21 cellular contexts compared by ENCODE assay signal in the genomic region with DNA sequence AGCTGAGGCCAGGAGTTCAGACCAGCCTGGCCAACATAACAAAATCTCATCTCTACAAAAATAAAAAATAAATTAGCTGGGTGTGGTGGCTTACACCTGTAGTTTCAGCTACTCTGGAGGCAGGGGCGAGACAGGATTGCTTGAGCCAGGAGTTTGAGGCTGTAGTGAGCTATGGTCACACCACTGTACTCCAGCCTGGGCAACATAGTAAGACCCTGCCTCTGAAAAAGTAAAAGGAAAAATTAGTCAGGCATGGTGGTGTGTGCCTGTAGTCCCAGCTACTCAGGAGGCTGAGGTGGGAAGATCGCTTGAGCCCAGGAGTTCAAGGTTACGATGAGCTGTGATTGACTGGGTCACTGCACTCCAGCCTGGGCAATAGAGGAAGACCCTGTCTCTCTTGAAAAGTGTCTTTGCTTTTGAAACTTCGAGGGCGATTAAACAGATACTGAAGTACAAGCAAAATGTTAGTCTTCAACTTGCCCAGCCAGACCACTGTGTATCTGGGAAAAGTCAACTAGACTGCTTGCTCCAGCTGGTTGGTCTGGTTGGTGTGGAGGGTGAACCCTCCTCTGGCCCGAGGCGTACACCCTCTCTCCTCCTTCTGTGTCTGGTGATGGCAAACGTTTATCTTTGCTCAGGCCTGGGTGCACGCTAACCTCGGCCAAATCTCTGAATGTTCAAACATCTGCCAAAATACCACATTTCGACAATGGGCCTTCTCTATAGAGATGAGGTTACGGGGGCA.
DNase-seq lines count a peak whose midpoint lies in the region; ATAC-seq and TF ChIP-seq lines count a peak whose summit lies in the region.
"Had no signal": no experiment of that assay in that cellular context is flagged by ENCODE, and none has a peak within 500 bp of the region (broad histone marks: within the 10 kb centered on the region; RNA-seq: fewer than 3 reads in every experiment).

No MANE protein-coding gene starts in this region.

- H3K4me3 ChIP-seq in SK-N-SH (ENCODE audit: low read depth in 2 of 2, low read length in 1 of 2) (no peak overlapping the region), esophagus squamous epithelium (no peak overlapping the region), prostate gland (no peak overlapping the region), OCI-LY7 (ENCODE audit: low read depth, low read length, poor library complexity, severe bottlenecking) (no peak overlapping the region)
- H3K4me3 ChIP-seq: dorsolateral prefrontal cortex, tibial nerve had no signal

- H3K4me1 ChIP-seq in SK-N-SH (ENCODE audit: control insufficient read depth in 1 of 2, insufficient read depth in 2 of 2, low read depth in 1 of 2, low read length in 1 of 2) (peaks cover 33 to 62% of the 10 kb centered on the region in 2 experiments; a peak in 3 of 4 replicates), esophagus squamous epithelium (peaks cover 40 to 95% (median 69%) of the 10 kb centered on the region in 3 donors), prostate gland (replicated peaks) (peaks cover 12% of the 10 kb centered on the region), OCI-LY7 (ENCODE audit: insufficient read depth, low read length, poor library complexity, severe bottlenecking) (peaks cover 11% of the 10 kb centered on the region)

- H3K9me2 ChIP-seq in SK-N-SH (no peaks in the 10 kb centered on the region), OCI-LY7 (ENCODE audit: insufficient read depth, low read length) (no peaks in the 10 kb centered on the region)

- POLR2A ChIA-PET in SK-N-SH (lab: Yijun Ruan, JAX): no interaction called here
- POLR2A ChIA-PET in OCI-LY7 (lab: Charles Lee): interaction anchor here (0.6 kb wide), 1 partner anchor 14 kb away, joined by 4 read pairs; no protein-coding TSS in a partner anchor

- BruUV-seq in OCI-LY7 (replicated peaks; lab: Mats Ljungman, UMichigan): no TSS peak

- peak overlapping the region in 1 of 2 experiments; percentile 62; a peak in 1 of 4 replicates for H3K27ac ChIP-seq in SK-N-SH (ENCODE audit: low read depth in 2 of 2, low read length in 1 of 2)
- peak overlapping the region in 3 of 4 donors; percentile 55 to 66 (median 62) for H3K27ac ChIP-seq in esophagus squamous epithelium
- peak overlapping the region; percentile 40 to 61 for H3K27ac ChIP-seq in prostate gland
- H3K27ac ChIP-seq in OCI-LY7 (ENCODE audit: low read depth, low read length, poor library complexity, severe bottlenecking): no peak overlapping the region
- H3K27ac ChIP-seq: 22Rv1, KMS-11 had no signal

- H3K9ac ChIP-seq in SK-N-SH: no peak overlapping the region
- H3K9ac ChIP-seq: KMS-11 had no signal

- H3K36me3 ChIP-seq in SK-N-SH (replicated peaks in 1 of 2; ENCODE audit: control insufficient read depth in 1 of 2, insufficient read depth in 2 of 2, low read length in 1 of 2) (no peaks in the 10 kb centered on the region), esophagus squamous epithelium (peaks cover 0 to 5% (median 0%) of the 10 kb centered on the region in 3 donors), prostate gland (no peaks in the 10 kb centered on the region), OCI-LY7 (ENCODE audit: insufficient read depth, low read length) (no peaks in the 10 kb centered on the region)
- H3K36me3 ChIP-seq: neutrophil, tibial nerve had no signal

- no peak for TF ChIP-seq POLR2A in esophagus squamous epithelium (IDR thresholded peaks at IDR 0.05)
- no peak for TF ChIP-seq POLR2A in prostate gland (IDR thresholded peaks at IDR 0.05)

- peaks cover 44% of the 10 kb centered on the region for H3F3A ChIP-seq in SK-N-SH (replicated peaks; ENCODE audit: insufficient read depth)

- no peak for TF ChIP-seq EP300 in SK-N-SH (IDR thresholded peaks at IDR 0.05; ENCODE audit: borderline replicate concordance in 1 of 2, low read depth in 1 of 2, low read length in 1 of 2)

- no peak for DNase-seq in SK-N-SH
- DNase-seq in esophagus squamous epithelium (lab: John Stamatoyannopoulos, UW): no peak
- peak; percentile 74 for DNase-seq in prostate gland (ENCODE audit: low spot score)
- no peak for DNase-seq in NCI-H446 (lab: John Stamatoyannopoulos, UW)
- DNase-seq in EL: no peak
- no peak for DNase-seq in NOMO-1 treated with dmso at 0.1 percent for 144 hours (lab: John Stamatoyannopoulos, UW; ENCODE audit: unreplicated experiment)
- DNase-seq in OCI-LY7 (ENCODE audit: low spot score): no peak
- DNase-seq: activated CD4-positive, alpha-beta T cell treated with anti-CD3 and anti-CD28 coated beads for 48 hours; CD8-positive, alpha-beta memory T cell; dorsolateral prefrontal cortex; NCI-H1694 treated with DMSO at 0.1 percent for 48 hours; NCI-H2171 treated with DMSO at 0.1 percent for 48 hours; NCI-H526; stimulated activated CD4-positive, alpha-beta T cell treated with anti-CD3 and anti-CD28 coated beads, Interleukin-4, amount 100 ng/mL, for 24 hours; stimulated activated naive B cell treated with anti-CD40 and anti-IgM and Interleukin-4, amounts not matched to agents 10 μg/mL and 1 μg/mL and 100 μg/mL, for 72 hours; T-helper 2 cell had no signal

- WGBS in SK-N-SH (ENCODE audit: low lambda C conversion rate): 94% methylated on average over 12 of the region's 12 CpGs
- 64% methylated on average over 7 to 12 of the region's 12 CpGs for WGBS in esophagus squamous epithelium, 2 donors
- 55% methylated on average over 12 of the region's 12 CpGs for WGBS in prostate gland

- H3K27me3 ChIP-seq in SK-N-SH (ENCODE audit: insufficient read depth) (no peaks in the 10 kb centered on the region), esophagus squamous epithelium (no peaks in the 10 kb centered on the region), prostate gland (replicated peaks; ENCODE audit: insufficient read depth) (no peaks in the 10 kb centered on the region)
- H3K27me3 ChIP-seq: dorsolateral prefrontal cortex, neutrophil, tibial nerve had no signal

- no peaks in the 10 kb centered on the region for H3K9me3 ChIP-seq in SK-N-SH
- no peaks in the 10 kb centered on the region for H3K9me3 ChIP-seq in esophagus squamous epithelium
- no peaks in the 10 kb centered on the region for H3K9me3 ChIP-seq in prostate gland
- no peaks in the 10 kb centered on the region for H3K9me3 ChIP-seq in OCI-LY7 (ENCODE audit: low read length)
- H3K9me3 ChIP-seq: neutrophil, tibial nerve had no signal

- H4K20me1 ChIP-seq in SK-N-SH (ENCODE audit: insufficient read depth): no peaks in the 10 kb centered on the region
- H4K20me1 ChIP-seq in OCI-LY7 (ENCODE audit: insufficient read depth, low read length): no peaks in the 10 kb centered on the region

- H3K4me2 ChIP-seq in SK-N-SH (0 out of 2 replicates have a peak overlapping the region, but pooled peaks have one; percentile 48), OCI-LY7 (ENCODE audit: low read length) (no peak overlapping the region)
- H3K4me2 ChIP-seq: KMS-11 had no signal

- intact Hi-C loops in esophagus squamous epithelium (cut with DNase I) (no loop called here), prostate gland (cut with DNase I) (no loop called here), OCI-LY7 (cut with micrococcal nuclease; ENCODE audit: unreplicated experiment) (no loop called here)

- ATAC-seq in SK-N-SH treated with all-trans-retinoic acid at 6 μM for 48 hours: no peak
- ATAC-seq: stimulated activated naive B cell treated with anti-CD40 and anti-IgM and Interleukin-4, amounts not matched to agents 10 μg/mL and 1 μg/mL and 100 μg/mL, for 72 hours had no signal

- TF ChIP-seq CTCF in SK-N-SH (IDR thresholded peaks at IDR 0.05) (no peak), esophagus squamous epithelium (IDR thresholded peaks at IDR 0.05) (no peak), prostate gland (IDR thresholded peaks at IDR 0.05) (no peak), OCI-LY7 (conservative IDR thresholded peaks at IDR 0.05; ENCODE audit: low read length) (no peak)

- CTCF ChIA-PET in SK-N-SH (lab: Yijun Ruan, JAX) (interaction anchor here (0.7 to 15.6 kb wide), 4 partner anchors 12 to 276 kb away, joined by 3 to 338 read pairs (median 4); no protein-coding TSS in a partner anchor), OCI-LY7 (lab: Charles Lee; ENCODE audit: unreplicated experiment) (no interaction called here)

- no peak overlapping the region for H2AFZ ChIP-seq in SK-N-SH (ENCODE audit: low read depth)
- H2AFZ ChIP-seq in OCI-LY7 (ENCODE audit: low read length): no peak overlapping the region

- peaks cover 81% of the 10 kb centered on the region for H3K79me2 ChIP-seq in SK-N-SH (ENCODE audit: insufficient read depth)
- H3K79me2 ChIP-seq in OCI-LY7 (ENCODE audit: insufficient read depth, low read depth, low read length): no peaks in the 10 kb centered on the region

- TF ChIP-seq RAD21 in SK-N-SH (IDR thresholded peaks at IDR 0.05; ENCODE audit: low read length): no peak

TF ChIP-seq in SK-N-SH, 30 proteins besides CTCF, POLR2A, EP300 and RAD21 (continues in another document):
- no peak for TF ChIP-seq NFIC (IDR thresholded peaks at IDR 0.05; ENCODE audit: borderline replicate concordance)
- no peak for TF ChIP-seq IRF3 (IDR thresholded peaks at IDR 0.05; ENCODE audit: low read depth, low read length)
- no peak for TF ChIP-seq POLR2AphosphoS5 (IDR thresholded peaks at IDR 0.05; ENCODE audit: low read depth, low read length)
- TF ChIP-seq RXRA (IDR thresholded peaks at IDR 0.05; ENCODE audit: borderline replicate concordance, low read depth): no peak

TF ChIP-seq in SK-N-SH treated with all-trans-retinoic acid at 6 μM for 48 hours, 23 proteins besides CTCF, POLR2A, EP300 and RAD21 (continues in another document):
- TF ChIP-seq CSRNP3 (CRISPR knock-in tag; IDR thresholded peaks at IDR 0.05) (no peak), ESRRG (CRISPR knock-in tag; IDR thresholded peaks at IDR 0.05) (no peak), ZFP30 (CRISPR knock-in tag; IDR thresholded peaks at IDR 0.05) (no peak), TOX (CRISPR knock-in tag; IDR thresholded peaks at IDR 0.05; ENCODE audit: borderline replicate concordance) (no peak), TCF4 (CRISPR knock-in tag; IDR thresholded peaks at IDR 0.05; ENCODE audit: borderline replicate concordance) (no peak)
